Comparison of ENCODE assay signal across 25 cellular contexts in the genomic region with DNA sequence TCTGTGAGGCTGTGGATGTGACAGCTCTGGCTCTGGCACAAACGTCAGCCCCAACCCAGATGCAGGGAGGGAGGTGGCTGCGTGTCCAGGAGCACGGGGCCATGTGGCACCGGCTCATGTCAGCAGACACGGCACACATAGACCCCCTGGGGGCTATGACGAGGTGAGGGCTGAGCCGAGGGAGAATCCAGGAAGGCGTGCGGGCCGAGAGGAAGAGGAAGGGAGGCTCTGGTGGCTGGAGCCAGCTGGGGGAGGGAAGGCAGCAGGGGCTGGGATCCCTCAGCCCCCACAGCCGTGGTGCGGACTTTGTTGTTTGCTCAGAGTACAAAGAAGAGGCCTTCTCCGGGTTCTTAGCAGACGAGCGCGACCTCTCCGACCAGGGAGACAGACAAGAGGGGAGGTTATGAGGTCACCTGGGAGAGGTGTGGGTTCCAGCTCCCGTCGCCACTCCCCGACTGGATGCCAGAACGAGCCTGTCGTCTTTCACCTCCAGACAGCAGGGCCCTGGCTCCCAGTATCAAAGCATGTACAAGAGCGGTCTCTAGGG. TPM values are rescaled to one million over a fixed set of nuclear protein-coding genes. Genes with fewer than 3 reads are reported as not detected.
DNase-seq lines count a peak whose midpoint lies in the region; ATAC-seq and TF ChIP-seq lines count a peak whose summit lies in the region.
"Had no signal": no experiment of that assay in that cellular context is flagged by ENCODE, and none has a peak within 500 bp of the region (broad histone marks: within the 10 kb centered on the region; RNA-seq: fewer than 3 reads in every experiment).

No MANE protein-coding gene starts in this region.

- TF ChIP-seq POLR2A in heart left ventricle (IDR thresholded peaks at IDR 0.05), result no peak

- H3K36me3 ChIP-seq in heart left ventricle (no peaks in the 10 kb centered on the region), hepatocyte (replicated peaks; ENCODE audit: insufficient read depth, low read depth) (no peaks in the 10 kb centered on the region), neural progenitor cell (no peaks in the 10 kb centered on the region)

- H2AFZ ChIP-seq in hepatocyte (no peak overlapping the region), neural progenitor cell (replicated peaks) (no peak overlapping the region)
- H2AFZ ChIP-seq: GM23248 had no signal

- no peak overlapping the region for H3K9ac ChIP-seq in neural progenitor cell
- H3K9ac ChIP-seq: GM23248, KMS-11 had no signal

- H3K4me1 ChIP-seq in heart left ventricle (peaks cover 6 to 45% (median 25%) of the 10 kb centered on the region in 12 donors), hepatocyte (ENCODE audit: insufficient read depth) (peaks cover 52% of the 10 kb centered on the region), neural progenitor cell (peaks cover 26% of the 10 kb centered on the region)

- H3K9me3 Mint-ChIP-seq in neural progenitor cell, result no peaks in the 10 kb centered on the region

- no peak for TF ChIP-seq CTCF in heart left ventricle (IDR thresholded peaks at IDR 0.05)
- TF ChIP-seq CTCF in hepatocyte (IDR thresholded peaks at IDR 0.05; ENCODE audit: poor library complexity), result no peak
- no peak for TF ChIP-seq CTCF in neural progenitor cell (IDR thresholded peaks at IDR 0.05)

- H3K79me2 ChIP-seq in hepatocyte, result no peaks in the 10 kb centered on the region
- H3K79me2 ChIP-seq in neural progenitor cell (ENCODE audit: low read depth), result no peaks in the 10 kb centered on the region

- H4K20me1 ChIP-seq in hepatocyte (ENCODE audit: insufficient read depth, poor library complexity, severe bottlenecking) (no peaks in the 10 kb centered on the region), neural progenitor cell (ENCODE audit: low read depth) (no peaks in the 10 kb centered on the region)

- WGBS in heart left ventricle, 4 donors, result 62 to 86% (median 70%) methylated on average over 23 of the region's 23 CpGs
- WGBS in hepatocyte (ENCODE audit: low lambda C conversion rate, missing lambda C conversion rate), result 41% methylated on average over 22 of the region's 23 CpGs

- H3K9me2 ChIP-seq in hepatocyte (replicated peaks; ENCODE audit: insufficient read depth), result no peaks in the 10 kb centered on the region

- peaks cover 56% of the 10 kb centered on the region for H3K4me1 Mint-ChIP-seq in neural progenitor cell
- H3K4me1 Mint-ChIP-seq: B cell had no signal

- DNase-seq in heart left ventricle (peak in 4 of 5 donors; percentile 44 to 55 (median 48)), left cardiac atrium (no peak), HuH-7 (ENCODE audit: low spot score) (peak; percentile 56), hepatocyte (ENCODE audit: low spot score) (peak; percentile 56), neural progenitor cell (ENCODE audit: low spot score) (no peak), activated gamma-delta T cell (lab: John Stamatoyannopoulos, UW) (no peak), NCI-H2227 (lab: John Stamatoyannopoulos, UW; ENCODE audit: unreplicated experiment) (no peak), HT-29 (ENCODE audit: low spot score) (no peak)
- DNase-seq: Calu3; CD4-positive, alpha-beta memory T cell; DMS53; EL; GM23248; MV-4-11; NCI-H187; NCI-H2107; NCI-H226; NCI-H524; NCI-H82; OCI-M1; SHP77 treated with DMSO at 0.1 percent for 48 hours had no signal

- intact Hi-C loops in heart left ventricle (cut with DNase I) (loop anchor here in 1 of 10 donors (5.0 kb wide), 1 partner anchor 43 kb away; no protein-coding TSS in a partner anchor), left cardiac atrium (cut with DNase I) (no loop called here)

- H3K36me3 Mint-ChIP-seq in neural progenitor cell, result no peaks in the 10 kb centered on the region
- H3K36me3 Mint-ChIP-seq: CD4-positive, alpha-beta memory T cell had no signal

- H3K4me3 Mint-ChIP-seq in neural progenitor cell, result no peak overlapping the region
- H3K4me3 Mint-ChIP-seq: B cell; CD4-positive, alpha-beta memory T cell had no signal

- H3K27ac Mint-ChIP-seq in neural progenitor cell, result peak overlapping the region; percentile 58
- H3K27ac Mint-ChIP-seq: B cell; CD4-positive, alpha-beta memory T cell had no signal

- H3K27ac ChIP-seq in heart left ventricle (peak overlapping the region in 10 of 12 donors; percentile 20 to 78 (median 67)), hepatocyte (peak overlapping the region; percentile 96), neural progenitor cell (no peak overlapping the region)
- H3K27ac ChIP-seq: GM23248, KMS-11 had no signal

- H3K27me3 ChIP-seq in heart left ventricle, result no peaks in the 10 kb centered on the region
- H3K27me3 ChIP-seq in hepatocyte, result no peaks in the 10 kb centered on the region
- H3K27me3 ChIP-seq in neural progenitor cell, result no peaks in the 10 kb centered on the region

- peaks cover 16% of the 10 kb centered on the region for H3K27me3 Mint-ChIP-seq in neural progenitor cell (ENCODE audit: insufficient read depth, low read depth)
- H3K27me3 Mint-ChIP-seq: B cell; CD4-positive, alpha-beta memory T cell had no signal

- no peaks in the 10 kb centered on the region for H3F3A ChIP-seq in neural progenitor cell (ENCODE audit: low read depth)

- ATAC-seq in heart left ventricle (peak in 3 of 4 donors; percentile 2 to 62 (median 9)), left cardiac atrium (no peak)
- ATAC-seq: GM12878, HCT116 had no signal

- H3K4me2 ChIP-seq in hepatocyte (peak overlapping the region; percentile 1), neural progenitor cell (peak overlapping the region; percentile 14)
- H3K4me2 ChIP-seq: KMS-11 had no signal

- H3K4me3 ChIP-seq in heart left ventricle (no peak overlapping the region), hepatocyte (no peak overlapping the region), neural progenitor cell (no peak overlapping the region)
- H3K4me3 ChIP-seq: GM12878, GM23248 had no signal

- H3K9me3 ChIP-seq in heart left ventricle (no peaks in the 10 kb centered on the region), hepatocyte (ENCODE audit: low read depth) (no peaks in the 10 kb centered on the region), neural progenitor cell (ENCODE audit: low read depth) (no peaks in the 10 kb centered on the region)

RNA-seq across cellular contexts. Expression of a gene that starts 46.1 kb away (rescaled TPM):
- total RNA-seq in heart left ventricle (10 to 100 TPM; 18.8 to 39.1 (median 33.4) TPM), left cardiac atrium (10 to 100 TPM; 23.3 to 44.2 TPM), hepatocyte (411 and 470 TPM in 2 replicates), neural progenitor cell (ENCODE audit: low replicate concordance) (47.8 and 49.3 TPM in 2 replicates)
- polyA plus RNA-seq in heart left ventricle (10 to 100 TPM; 31.4 to 42.5 TPM), hepatocyte (526 and 563 TPM in 2 replicates)
- total RNA-seq in HT-29 (2014; rRNA removed; shearing (Covaris generic)), result 5.3 and 9.1 TPM in 2 replicates

Comparison
In these comparisons a context has a peak if more than half of its experiments do, and no peak if none do; other contexts are left out.
1. ATAC-seq: peak in heart left ventricle (3 of 4); none in left cardiac atrium (0 of 2).
2. DNase-seq: peak in heart left ventricle (4 of 5), HuH-7 (single experiment) and hepatocyte (single experiment); none in left cardiac atrium (single experiment), neural progenitor cell (single experiment), activated gamma-delta T cell (single experiment), NCI-H2227 (single experiment) and HT-29 (single experiment).